ENCODE assay signal across 15 cellular contexts in genomic region chr15:64343841-64344240, GRCh38. TPM values are rescaled to one million over a fixed set of nuclear protein-coding genes. Genes with fewer than 3 reads are reported as not detected.
"Had no signal": no experiment of that assay in that cellular context is flagged by ENCODE, and none has a peak within 500 bp of the region (broad histone marks: within the 10 kb centered on the region; RNA-seq: fewer than 3 reads in every experiment).

No MANE protein-coding gene starts in this region.

- FAIRE-seq: kidney, TTC549 had no signal

- H3K9ac ChIP-seq: parathyroid adenoma had no signal

- H3K27ac ChIP-seq: brain microvascular endothelial cell, esophagus muscularis mucosa, left ventricle myocardium inferior, parathyroid adenoma, stomach, thoracic aorta had no signal

- H3K9me3 ChIP-seq: esophagus muscularis mucosa, left ventricle myocardium inferior, stomach, thoracic aorta had no signal

- H3K27me3 ChIP-seq: brain microvascular endothelial cell, esophagus muscularis mucosa, stomach had no signal

- H3K4me3 ChIP-seq: esophagus muscularis mucosa, left ventricle myocardium inferior, skin epidermis, stomach, thoracic aorta had no signal

- H3K36me3 ChIP-seq: brain microvascular endothelial cell had no signal

- H3K4me1 ChIP-seq: parathyroid adenoma had no signal

- H2AFZ ChIP-seq: parathyroid adenoma had no signal

- DNase-seq: activated CD4-positive, alpha-beta T cell treated with anti-CD3 and anti-CD28 coated beads, Interleukin-2, amount 50 U/mL, for 1 hour; activated naive CD4-positive, alpha-beta T cell treated with anti-CD3 and anti-CD28 coated beads, Interleukin-2, amount 50 U/mL, for 16 hours; activated T-cell treated with anti-CD3 and anti-CD28 coated beads, Interleukin-2, amount 50 U/mL, for 1 hour; amniotic stem cell; brain microvascular endothelial cell; cerebellar nuclear complex; kidney; left ventricle myocardium inferior; retina; stomach had no signal

RNA-seq across cellular contexts. Expression of gene PCLAF, which starts 37.4 kb away (rescaled TPM):
- total RNA-seq: esophagus muscularis mucosa, thoracic aorta had no signal
